29 cellular contexts compared by ENCODE assay signal in genomic region chr3:131738095-131738494, GRCh38.
"Had no signal": no experiment of that assay in that cellular context is flagged by ENCODE, and none has a peak within 500 bp of the region (broad histone marks: within the 10 kb centered on the region; RNA-seq: fewer than 3 reads in every experiment).

No MANE protein-coding gene starts in this region.

- ATAC-seq: body of pancreas; gastrocnemius medialis; natural killer cell; stimulated activated effector memory CD8-positive, alpha-beta T cell treated with anti-CD3 and anti-CD28 coated beads, Interleukin-12 subunit alpha, Interleukin-12 subunit beta, amount 100 ng/mL, for 72 hours had no signal

- H3K9ac ChIP-seq: neural progenitor cell had no signal

- H2AFZ ChIP-seq: neural progenitor cell had no signal

- FAIRE-seq: islet of Langerhans, urothelium cell line had no signal

- H3K36me3 ChIP-seq: adrenal gland, cardiac muscle cell, colonic mucosa, gastrocnemius medialis, left ventricle myocardium inferior, neural progenitor cell, right atrium auricular region, thoracic aorta had no signal

- H3K4me1 ChIP-seq: adrenal gland, body of pancreas, colonic mucosa, gastrocnemius medialis, neural progenitor cell had no signal

- H3K4me3 ChIP-seq: adrenal gland, body of pancreas, cardiac muscle cell, colonic mucosa, gastrocnemius medialis, left ventricle myocardium inferior, lung, neural progenitor cell, right atrium auricular region, thoracic aorta had no signal

- H3K27me3 ChIP-seq: adrenal gland, cardiac muscle cell, colonic mucosa, neural progenitor cell, right atrium auricular region had no signal

- H3K27ac ChIP-seq: adrenal gland, body of pancreas, cardiac muscle cell, colonic mucosa, gastrocnemius medialis, left ventricle myocardium inferior, neural progenitor cell, right atrium auricular region, thoracic aorta had no signal

- H3K9me3 ChIP-seq: adrenal gland, body of pancreas, colonic mucosa, gastrocnemius medialis, left ventricle myocardium inferior, right atrium auricular region, thoracic aorta had no signal

- H3K4me2 ChIP-seq: neural progenitor cell had no signal

- DNase-seq: activated CD4-positive, alpha-beta T cell treated with anti-CD3 and anti-CD28 coated beads for 48 hours; activated CD4-positive, alpha-beta T cell treated with anti-CD3 and anti-CD28 coated beads, Interleukin-2, amount 50 U/mL, for 48 hours; activated CD8-positive, alpha-beta memory T cell treated with anti-CD3 and anti-CD28 coated beads for 24 hours; activated effector memory CD4-positive, alpha-beta T cell treated with anti-CD3 and anti-CD28 coated beads, Interleukin-2, amount 50 U/mL, for 16 hours; activated naive CD4-positive, alpha-beta T cell treated with anti-CD3 and anti-CD28 coated beads for 36 hours; activated naive CD8-positive, alpha-beta T cell treated with anti-CD3 and anti-CD28 coated beads for 36 hours; adrenal gland; aorta; body of pancreas; cerebellar nuclear complex; colonic mucosa; effector memory CD4-positive, alpha-beta T cell; gastrocnemius medialis; glutamatergic neuron; left ventricle myocardium inferior; mesendoderm; natural killer cell; occipital lobe; stimulated activated CD4-positive, alpha-beta T cell treated with anti-CD3 and anti-CD28 coated beads, Interleukin-12 subunit alpha, Interleukin-12 subunit beta, amount 100 ng/mL, for 4 hours; stimulated activated CD4-positive, alpha-beta T cell treated with anti-CD3 and anti-CD28 coated beads, Interleukin-4, amount 100 ng/mL, for 24 hours; trophoblast cell had no signal
